ENCODE assay signal across 8 cellular contexts in genomic region chr2:42360493-42360889, GRCh38. TPM values are rescaled to one million over a fixed set of nuclear protein-coding genes. Genes with fewer than 3 reads are reported as not detected.
DNase-seq lines count a peak whose midpoint lies in the region; ATAC-seq and TF ChIP-seq lines count a peak whose summit lies in the region.

No MANE protein-coding gene starts in this region.

- peaks cover 4% of the 10 kb centered on the region for H3K36me3 Mint-ChIP-seq in T-helper 17 cell (ENCODE audit: low read depth)

- H3K4me1 ChIP-seq in GM23248 (ENCODE audit: insufficient read depth) (0 out of 2 replicates have a peak, but pooled peaks cover 21% of the 10 kb centered on the region), foreskin keratinocyte (peaks cover 11% of the 10 kb centered on the region)

- peak overlapping the region; percentile 98 for H3K27ac Mint-ChIP-seq in T-helper 17 cell

- H3K4me2 ChIP-seq in GM23248 (ENCODE audit: unreplicated experiment), result peak overlapping the region; percentile 98

- H4K20me1 ChIP-seq in GM23248 (ENCODE audit: insufficient read depth), result peaks cover 8% of the 10 kb centered on the region; the same call in 1 of the 2 replicates

- H3K27me3 ChIP-seq in GM23248 (replicated peaks; ENCODE audit: insufficient read depth) (no peaks in the 10 kb centered on the region), foreskin keratinocyte (no peaks in the 10 kb centered on the region)

- 1% methylated on average over 15 of the region's 15 CpGs for WGBS in GM23248 (ENCODE audit: low coverage in 1 of 2, low lambda C conversion rate in 2 of 2, missing lambda C conversion rate in 2 of 2), 2 experiments

- no peaks in the 10 kb centered on the region for H3F3A ChIP-seq in GM23248 (ENCODE audit: insufficient read depth)

- in situ Hi-C loops in GM23248 (cut with MboI), result no loop called here

- no peaks in the 10 kb centered on the region for H3K27me3 Mint-ChIP-seq in T-helper 17 cell

- peak overlapping the region; percentile 93 for H3K4me3 ChIP-seq in GM23248

- no peaks in the 10 kb centered on the region for H3K36me3 ChIP-seq in GM23248 (ENCODE audit: low read depth)

- peak overlapping the region; percentile 98 for H3K9ac ChIP-seq in GM23248

- peak; percentile 51 for DNase-seq in GM23248
- DNase-seq in T-helper 17 cell, result no peak
- DNase-seq in foreskin keratinocyte, result no peak
- DNase-seq in retina, result peak; percentile 47
- DNase-seq in nucleus accumbens (lab: John Stamatoyannopoulos, UW), result no peak
- no peak for DNase-seq in DMS114 treated with DMSO at 0.1 percent for 48 hours (lab: John Stamatoyannopoulos, UW; ENCODE audit: unreplicated experiment)

- peaks cover 55% of the 10 kb centered on the region for H3K79me2 ChIP-seq in GM23248 (ENCODE audit: insufficient read depth)

- peak overlapping the region; percentile 93 for H3K27ac ChIP-seq in GM23248
- H3K27ac ChIP-seq in foreskin keratinocyte, result peak overlapping the region; percentile 95

- peaks cover 39% of the 10 kb centered on the region for H3K4me1 Mint-ChIP-seq in T-helper 17 cell

- peak overlapping the region; percentile 74 for H2AFZ ChIP-seq in GM23248

- H3K4me3 Mint-ChIP-seq in T-helper 17 cell, result peak overlapping the region; percentile 97

- no peak for ATAC-seq in T-helper 17 cell
- no peak for ATAC-seq in foreskin keratinocyte
- ATAC-seq in HG03520 (IDR thresholded peaks at IDR 0.05; ENCODE audit: unreplicated experiment), result no peak
- no peak for ATAC-seq in HG02571 (IDR thresholded peaks at IDR 0.05; ENCODE audit: unreplicated experiment)

- H3K9me2 ChIP-seq in GM23248 (ENCODE audit: insufficient read depth), result no peaks in the 10 kb centered on the region

- H3K9me3 ChIP-seq in GM23248 (ENCODE audit: low read depth) (no peaks in the 10 kb centered on the region), T-helper 17 cell (ENCODE audit: control insufficient read depth, low read length, poor library complexity, severe bottlenecking) (no peaks in the 10 kb centered on the region)

- no peak for TF ChIP-seq CTCF in foreskin keratinocyte (conservative IDR thresholded peaks at IDR 0.05)

RNA-seq across cellular contexts. Expression of gene COX7A2L, which starts 0.5 kb away (rescaled TPM):
- 202 and 220 TPM in 2 replicates for total RNA-seq in GM23248 (2014; rRNA removed; shearing (Covaris generic))
- 166 and 177 TPM in 2 replicates for polyA plus RNA-seq in GM23248 (2016; fragmentation: Nextera tagmentation; extraction: Ambion mirVana)
- total RNA-seq in T-helper 17 cell, result 10 to 100 TPM; 50.9 to 55.3 TPM
- total RNA-seq in foreskin keratinocyte, result 107 and 119 TPM in 2 replicates
- 116 and 118 TPM in 2 replicates for polyA plus RNA-seq in foreskin keratinocyte

Comparison
In these comparisons a context has a peak if more than half of its experiments do, and no peak if none do; other contexts are left out.
1. DNase-seq: peak in GM23248 (single experiment) and retina (single experiment); none in T-helper 17 cell (0 of 3), foreskin keratinocyte (0 of 2), nucleus accumbens (0 of 56) and DMS114 treated with DMSO at 0.1 percent for 48 hours (single experiment).